Comparison of ENCODE assay signal across 8 cellular contexts in genomic region chr1:24745711-24746582, GRCh38. TPM values are rescaled to one million over a fixed set of nuclear protein-coding genes. Genes with fewer than 3 reads are reported as not detected.
A peak's percentile ranks its signal among the peaks of the same experiment; 100 is the strongest.
DNase-seq lines count a peak whose midpoint lies in the region; ATAC-seq, FAIRE-seq and TF ChIP-seq lines count a peak whose summit lies in the region.

No MANE protein-coding gene starts in this region.

- no peak for TF ChIP-seq CTCF in OCI-LY1 (IDR thresholded peaks at IDR 0.05; ENCODE audit: low read length)
- TF ChIP-seq CTCF in ascending aorta (IDR thresholded peaks at IDR 0.05), result no peak
- TF ChIP-seq CTCF in D721Med (IDR thresholded peaks at IDR 0.05; ENCODE audit: insufficient read depth, missing control alignments), result no peak

- H3K9ac ChIP-seq in OCI-LY1 (ENCODE audit: low read length), result peak overlapping the region; percentile 98
- H3K9ac ChIP-seq in iPS-15b (ENCODE audit: low read depth, low read length), result peak overlapping the region; percentile 84

- H3K36me3 ChIP-seq in OCI-LY1 (ENCODE audit: insufficient read depth, low read length), result peaks cover 12% of the 10 kb centered on the region; the same call in 1 of the 2 replicates
- H3K36me3 ChIP-seq in ascending aorta, result no peaks in the 10 kb centered on the region
- H3K36me3 ChIP-seq in iPS-15b (ENCODE audit: control insufficient read depth, insufficient read depth, low read length), result no peaks in the 10 kb centered on the region

- no peaks in the 10 kb centered on the region for H3K9me2 ChIP-seq in OCI-LY1 (ENCODE audit: low read depth, low read length)

- no peaks in the 10 kb centered on the region for H3K27me3 ChIP-seq in OCI-LY1 (ENCODE audit: insufficient read depth, low read length)
- H3K27me3 ChIP-seq in ascending aorta, result no peaks in the 10 kb centered on the region
- H3K27me3 ChIP-seq in iPS-15b (ENCODE audit: control insufficient read depth, insufficient read depth, low read length), result no peaks in the 10 kb centered on the region

- no peaks in the 10 kb centered on the region for H4K20me1 ChIP-seq in OCI-LY1 (ENCODE audit: insufficient read depth, low read length)

- H3K4me3 Mint-ChIP-seq in activated T-cell treated with anti-CD3 and anti-CD28 coated beads, Interleukin-2, amount 50 U/mL, for 24 hours, result peak overlapping the region; percentile 85

- H3K9me3 Mint-ChIP-seq in activated T-cell treated with anti-CD3 and anti-CD28 coated beads, Interleukin-2, amount 50 U/mL, for 24 hours, result no peaks in the 10 kb centered on the region

- H3K4me3 ChIP-seq in OCI-LY1 (ENCODE audit: low read depth, low read length, poor library complexity, severe bottlenecking) (peak overlapping the region; percentile 85), ascending aorta (peak overlapping the region; percentile 97 to 99), iPS-15b (ENCODE audit: low read depth, low read length) (peak overlapping the region; percentile 90), skeletal muscle cell (ENCODE audit: low read depth, low read length) (peak overlapping the region; percentile 81)

- H3K4me1 ChIP-seq in OCI-LY1 (ENCODE audit: insufficient read depth, low read length, severe bottlenecking) (peaks cover 64% of the 10 kb centered on the region), ascending aorta (peaks cover 3 to 13% of the 10 kb centered on the region in 2 donors), iPS-15b (ENCODE audit: control insufficient read depth, insufficient read depth, low read length) (peaks cover 23% of the 10 kb centered on the region)

- H3K79me2 ChIP-seq in OCI-LY1 (ENCODE audit: insufficient read depth, low read length), result peaks cover 34% of the 10 kb centered on the region

- intact Hi-C loops in ascending aorta (cut with DNase I), result loop anchor here (1.0 to 5.0 kb wide), 6 partner anchors 24 to 103 kb away; partner anchors contain the start of gene SRRM1

- peaks cover 11% of the 10 kb centered on the region for H3K27me3 Mint-ChIP-seq in activated T-cell treated with anti-CD3 and anti-CD28 coated beads, Interleukin-2, amount 50 U/mL, for 24 hours

- DNase-seq in activated T-cell treated with anti-CD3 and anti-CD28 coated beads, Interleukin-2, amount 50 U/mL, for 24 hours, result peak; percentile 34
- DNase-seq in activated T-cell treated with anti-CD3 and anti-CD28 coated beads, Interleukin-2, amount 50 U/mL, for 1 hour, result no peak
- DNase-seq in ascending aorta (ENCODE audit: low spot score in 2 of 2) (peak in 1 of 2 donors; percentile 90), skeletal muscle cell (ENCODE audit: low read depth) (no peak), D721Med (ENCODE audit: insufficient read length, low spot score) (no peak)

- no peak for FAIRE-seq in D721Med (lab: Jason Lieb, UNC)

- H3K27ac ChIP-seq in OCI-LY1 (ENCODE audit: low read depth, low read length, poor library complexity, severe bottlenecking) (peak overlapping the region; percentile 98), ascending aorta (peak overlapping the region; percentile 95 to 97)

- H3K9me3 ChIP-seq in OCI-LY1 (ENCODE audit: low read length) (no peaks in the 10 kb centered on the region), ascending aorta (no peaks in the 10 kb centered on the region), iPS-15b (ENCODE audit: control insufficient read depth, insufficient read depth, low read length) (no peaks in the 10 kb centered on the region)

- no peak overlapping the region for H2AFZ ChIP-seq in OCI-LY1 (ENCODE audit: low read length)

- peak overlapping the region; percentile 84 for H3K27ac Mint-ChIP-seq in activated T-cell treated with anti-CD3 and anti-CD28 coated beads, Interleukin-2, amount 50 U/mL, for 24 hours

- 0 out of 2 replicates have a peak, but pooled peaks cover 17% of the 10 kb centered on the region for H3F3A ChIP-seq in OCI-LY1 (ENCODE audit: insufficient read depth, low read length)

- peaks cover 49% of the 10 kb centered on the region for H3K4me1 Mint-ChIP-seq in activated T-cell treated with anti-CD3 and anti-CD28 coated beads, Interleukin-2, amount 50 U/mL, for 24 hours (ENCODE audit: low read depth)

- H3K36me3 Mint-ChIP-seq in activated T-cell treated with anti-CD3 and anti-CD28 coated beads, Interleukin-2, amount 50 U/mL, for 24 hours (ENCODE audit: low read depth), result peaks cover 3% of the 10 kb centered on the region

- ATAC-seq in HG03039 (IDR thresholded peaks at IDR 0.05; ENCODE audit: unreplicated experiment), result peak; percentile 15

- peak overlapping the region; percentile 75 for H3K4me2 ChIP-seq in OCI-LY1 (ENCODE audit: low read length)

RNA-seq across cellular contexts. Expression of gene CLIC4, which starts 0.7 kb away (rescaled TPM):
- 494 TPM for total RNA-seq in ascending aorta
